Comparison of ENCODE assay signal across 25 cellular contexts in the genomic region with DNA sequence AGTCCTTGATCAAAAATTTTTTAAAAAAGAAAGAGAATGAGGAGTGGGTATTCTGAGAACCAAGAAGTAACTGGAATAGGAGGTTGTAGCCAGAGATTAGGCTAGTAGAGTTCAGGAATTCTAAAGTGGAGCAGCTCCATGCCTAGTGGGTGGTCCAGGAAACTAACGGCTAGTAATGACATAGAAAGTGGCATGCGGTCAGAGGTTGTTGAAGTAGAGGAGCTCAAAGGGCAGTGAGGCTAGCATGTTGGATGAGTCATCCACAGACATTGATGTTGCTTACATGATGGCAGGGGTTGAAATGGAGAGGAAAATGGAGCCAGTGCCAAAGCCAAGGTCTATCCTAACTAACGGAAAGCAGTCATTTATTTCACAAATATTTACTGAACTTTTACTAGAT. TPM values are rescaled to one million over a fixed set of nuclear protein-coding genes. Genes with fewer than 3 reads are reported as not detected.
A peak's percentile ranks its signal among the peaks of the same experiment; 100 is the strongest.
DNase-seq lines count a peak whose midpoint lies in the region; FAIRE-seq and TF ChIP-seq lines count a peak whose summit lies in the region.
"Had no signal": no experiment of that assay in that cellular context is flagged by ENCODE, and none has a peak within 500 bp of the region (broad histone marks: within the 10 kb centered on the region; RNA-seq: fewer than 3 reads in every experiment).

No MANE protein-coding gene starts in this region.

- H3K4me3 Mint-ChIP-seq in astrocyte (ENCODE audit: unreplicated experiment), result no peak overlapping the region
- H3K4me3 Mint-ChIP-seq: IgD-negative memory B cell had no signal

- no peaks in the 10 kb centered on the region for H4K20me1 ChIP-seq in astrocyte (ENCODE audit: insufficient read depth, low read length)

- no peak overlapping the region for H2BK120ac ChIP-seq in mesenchymal stem cell (ENCODE audit: low read depth, low read length)

- no peak overlapping the region for H4K91ac ChIP-seq in mesenchymal stem cell (ENCODE audit: low read length)

- no peaks in the 10 kb centered on the region for H3K79me1 ChIP-seq in mesenchymal stem cell (replicated peaks; ENCODE audit: low read length, poor library complexity, severe bottlenecking)

- H3K4me3 ChIP-seq in astrocyte (ENCODE audit: insufficient read depth, low read depth, low read length), result no peak overlapping the region
- H3K4me3 ChIP-seq in mesenchymal stem cell (ENCODE audit: insufficient read depth in 1 of 2, low read depth in 1 of 2, low read length in 2 of 2), result no peak overlapping the region
- no peak overlapping the region for H3K4me3 ChIP-seq in lower leg skin (ENCODE audit: low read depth, poor library complexity, severe bottlenecking)
- H3K4me3 ChIP-seq in testis, result no peak overlapping the region

- intact Hi-C loops in lower leg skin (cut with DNase I; ENCODE audit: low total_unique reads) (no loop called here), testis (cut with DNase I; ENCODE audit: low total_unique reads) (no loop called here)

- H3K36me3 Mint-ChIP-seq in astrocyte (ENCODE audit: low read depth, unreplicated experiment), result peaks cover 2% of the 10 kb centered on the region
- H3K36me3 Mint-ChIP-seq: IgD-negative memory B cell had no signal

- H3K4me2 ChIP-seq in astrocyte (ENCODE audit: low read length) (no peak overlapping the region), mesenchymal stem cell (ENCODE audit: low read length, poor library complexity, severe bottlenecking) (no peak overlapping the region)
- H3K4me2 ChIP-seq: KMS-11 had no signal

- H3K9me3 ChIP-seq in astrocyte (ENCODE audit: insufficient read depth, low read depth, low read length) (no peaks in the 10 kb centered on the region), mesenchymal stem cell (ENCODE audit: control insufficient read depth, low read length) (no peaks in the 10 kb centered on the region), testis (no peaks in the 10 kb centered on the region)

- no peak overlapping the region for H3K4ac ChIP-seq in mesenchymal stem cell (ENCODE audit: low read depth in 1 of 2, low read length in 2 of 2)

- H3K27me3 Mint-ChIP-seq in astrocyte (ENCODE audit: low read depth, unreplicated experiment), result no peaks in the 10 kb centered on the region

- no peak overlapping the region for H3K14ac ChIP-seq in mesenchymal stem cell (ENCODE audit: low read length in 2 of 2)

- no peaks in the 10 kb centered on the region for H3K4me1 Mint-ChIP-seq in astrocyte (ENCODE audit: low read depth, unreplicated experiment)
- H3K4me1 Mint-ChIP-seq: IgD-negative memory B cell had no signal

- H2BK15ac ChIP-seq in mesenchymal stem cell (ENCODE audit: low read depth, poor library complexity, severe bottlenecking), result no peak overlapping the region

- H3K9me3 Mint-ChIP-seq in astrocyte (ENCODE audit: unreplicated experiment), result peaks cover 2% of the 10 kb centered on the region
- H3K9me3 Mint-ChIP-seq: IgD-negative memory B cell had no signal

- no peak overlapping the region for H3K9ac ChIP-seq in astrocyte (ENCODE audit: low read length)
- no peak overlapping the region for H3K9ac ChIP-seq in mesenchymal stem cell (ENCODE audit: low read length)
- H3K9ac ChIP-seq: KMS-11 had no signal

- H2BK12ac ChIP-seq in mesenchymal stem cell (ENCODE audit: low read length in 2 of 2), result no peak overlapping the region

- H3K4me1 ChIP-seq in astrocyte (ENCODE audit: insufficient read depth, low read length) (no peaks in the 10 kb centered on the region), mesenchymal stem cell (ENCODE audit: control insufficient read depth, insufficient read depth, low read depth, low read length) (peaks cover 2% of the 10 kb centered on the region), testis (no peaks in the 10 kb centered on the region)

- no peak overlapping the region for H3K27ac Mint-ChIP-seq in astrocyte (ENCODE audit: unreplicated experiment)
- H3K27ac Mint-ChIP-seq: IgD-negative memory B cell had no signal

- WGBS in mesenchymal stem cell, result 70% methylated on average over 2 of the region's 3 CpGs
- 77 to 81% methylated on average over 3 of the region's 3 CpGs for WGBS in lower leg skin, 2 donors
- 77 to 84% methylated on average over 3 of the region's 3 CpGs for WGBS in testis, 2 donors

- H2AFZ ChIP-seq in astrocyte (ENCODE audit: low read depth, low read length) (no peak overlapping the region), mesenchymal stem cell (ENCODE audit: low read depth, low read length) (no peak overlapping the region)

- H3K27me3 ChIP-seq in astrocyte (ENCODE audit: insufficient read depth, low read length) (no peaks in the 10 kb centered on the region), mesenchymal stem cell (ENCODE audit: control insufficient read depth in 1 of 2, insufficient read depth in 1 of 2, low read length in 2 of 2) (peaks cover 0 to 22% of the 10 kb centered on the region in 2 experiments), testis (no peaks in the 10 kb centered on the region)

- H3K79me2 ChIP-seq in astrocyte (ENCODE audit: insufficient read depth, low read length), result no peaks in the 10 kb centered on the region

- H4K8ac ChIP-seq in mesenchymal stem cell (ENCODE audit: low read length), result no peak overlapping the region

- DNase-seq in H4 (ENCODE audit: low spot score), result peak; percentile 72
- DNase-seq in M059J (ENCODE audit: low read depth), result peak; percentile 28
- no peak for DNase-seq in astrocyte (ENCODE audit: low read depth)
- peak; percentile 1 for DNase-seq in mesenchymal stem cell
- no peak for DNase-seq in lower leg skin (ENCODE audit: low spot score in 2 of 2)
- no peak for DNase-seq in stimulated activated CD8-positive, alpha-beta memory T cell treated with anti-CD3 and anti-CD28 coated beads, Interleukin-4, amount 100 ng/mL, for 48 hours
- DNase-seq in DMS53 (lab: John Stamatoyannopoulos, UW), result no peak
- no peak for DNase-seq in testis
- DNase-seq: DMS153; NCI-H1092 treated with DMSO at 0.1 percent for 48 hours; NCI-H146; NCI-H1930; NCI-H446 treated with DMSO at 0.1 percent for 48 hours; NCI-H526; NCI-H82; NK-92 treated with Interleukin-12 subunit alpha and Interleukin-12 subunit beta, amount 100 ng/mL, for 24 hours; PC-3 had no signal

- H3K18ac ChIP-seq in mesenchymal stem cell (ENCODE audit: low read depth in 1 of 2, low read length in 2 of 2), result no peak overlapping the region

- no peak overlapping the region for H2BK5ac ChIP-seq in mesenchymal stem cell (ENCODE audit: low read depth, low read length, poor library complexity, severe bottlenecking)

- H3K23ac ChIP-seq in mesenchymal stem cell (ENCODE audit: low read length in 2 of 2), result no peak overlapping the region

- TF ChIP-seq POLR2A in lower leg skin (IDR thresholded peaks at IDR 0.05), result no peak
- TF ChIP-seq POLR2A in testis (IDR thresholded peaks at IDR 0.05), result no peak

- peak; percentile 45 for FAIRE-seq in astrocyte (lab: Jason Lieb, UNC)
- FAIRE-seq: G401.6, H1 had no signal

- no peak overlapping the region for H2AK5ac ChIP-seq in mesenchymal stem cell (ENCODE audit: low read length, severe bottlenecking)

- H3K27ac ChIP-seq in astrocyte (ENCODE audit: low read depth, low read length) (no peak overlapping the region), mesenchymal stem cell (ENCODE audit: low read length, poor library complexity, severe bottlenecking) (no peak overlapping the region), testis (no peak overlapping the region)
- H3K27ac ChIP-seq: KMS-11 had no signal

- H3K36me3 ChIP-seq in astrocyte (ENCODE audit: insufficient read depth, low read length), result no peaks in the 10 kb centered on the region
- no peaks in the 10 kb centered on the region for H3K36me3 ChIP-seq in mesenchymal stem cell (ENCODE audit: control insufficient read depth in 1 of 2, insufficient read depth in 2 of 2, low read depth in 1 of 2, low read length in 2 of 2)
- no peaks in the 10 kb centered on the region for H3K36me3 ChIP-seq in testis (ENCODE audit: low read depth, missing control alignments)

- TF ChIP-seq CTCF in astrocyte (IDR thresholded peaks at IDR 0.05; ENCODE audit: insufficient read depth, low read depth, low read length), result no peak
- no peak for TF ChIP-seq CTCF in lower leg skin (IDR thresholded peaks at IDR 0.05)
- TF ChIP-seq CTCF in testis (IDR thresholded peaks at IDR 0.05), result no peak

RNA-seq across cellular contexts. Expression of gene TEX13B, which starts 42.1 kb away (rescaled TPM):
- total RNA-seq in H4 (2014; rRNA removed; shearing (Covaris generic)), result not detected in 2 replicates
- total RNA-seq in M059J (2014; rRNA removed; shearing (Covaris generic)), result not detected in 2 replicates
- total RNA-seq in astrocyte (not detected in 2 replicates), lower leg skin (not detected), testis (1 to 10 TPM in 1 of 2 donors, under 1 TPM in 1; 0.81 to 1.7 TPM)
- polyA plus RNA-seq in mesenchymal stem cell (2013, experiment 1 of 2), result not detected
- not detected for polyA plus RNA-seq in mesenchymal stem cell (2013, experiment 2 of 2)
- polyA plus RNA-seq in testis (ENCODE audit: insufficient read depth, low read depth, low replicate concordance), result 0.34 TPM
- total RNA-seq: A172; PC-3; Right ventricle myocardium inferior; T-helper 1 cell treated with Interleukin-12 subunit alpha and Interleukin-12 subunit beta and Interleukin-4 antibody, amounts not matched to agents 30 ng/mL and 1 ng/mL, for 36 hours had no signal
- polyA plus RNA-seq: BJ, IgD-negative memory B cell had no signal

Comparison
In these comparisons a context has a peak if more than half of its experiments do, and no peak if none do; other contexts are left out.
1. DNase-seq: peak in H4 (single experiment), M059J (single experiment) and mesenchymal stem cell (single experiment); none in astrocyte (single experiment), lower leg skin (0 of 2), stimulated activated CD8-positive, alpha-beta memory T cell treated with anti-CD3 and anti-CD28 coated beads, Interleukin-4, amount 100 ng/mL, for 48 hours (single experiment), DMS53 (single experiment) and testis (single experiment).